Comparison of ENCODE assay signal across 2 cellular contexts in genomic region chr10:12470719-12471118, GRCh38.
TF ChIP-seq lines count a peak whose summit lies in the region.

No MANE protein-coding gene starts in this region.

TF ChIP-seq in GM23338, 12 proteins besides CTCF, POLR2A, EP300 and RAD21:
- TF ChIP-seq CREB1 (CRISPR knock-in tag; IDR thresholded peaks at IDR 0.05; ENCODE audit: low read depth) (no peak), POLR2AphosphoS5 (IDR thresholded peaks at IDR 0.05; ENCODE audit: low read depth) (no peak), ZNF114 (CRISPR knock-in tag; IDR thresholded peaks at IDR 0.05) (no peak), EZH2phosphoT487 (IDR thresholded peaks at IDR 0.05; ENCODE audit: unreplicated experiment) (no peak), NANOG (IDR thresholded peaks at IDR 0.05; ENCODE audit: borderline replicate concordance) (no peak), ETS1 (IDR thresholded peaks at IDR 0.05) (no peak), STAT1 (IDR thresholded peaks at IDR 0.05; ENCODE audit: unreplicated experiment) (no peak), ZNF462 (CRISPR knock-in tag; IDR thresholded peaks at IDR 0.05) (no peak), ZNF331 (CRISPR knock-in tag; IDR thresholded peaks at IDR 0.05; ENCODE audit: low read depth) (no peak), EZH2 (IDR thresholded peaks at IDR 0.05; ENCODE audit: low read depth, unreplicated experiment) (no peak), JUNB (IDR thresholded peaks at IDR 0.05; ENCODE audit: unreplicated experiment) (no peak), REST (IDR thresholded peaks at IDR 0.05; ENCODE audit: unreplicated experiment) (no peak)
TF ChIP-seq in GM23338: peak in this region for 0.

TF ChIP-seq in HepG2, 621 proteins besides CTCF, POLR2A, EP300 and RAD21:
- TF ChIP-seq GLMP (CRISPR knock-in tag; IDR thresholded peaks at IDR 0.05; ENCODE audit: borderline replicate concordance) (no peak), ASH2L (IDR thresholded peaks at IDR 0.05; ENCODE audit: insufficient read length, low read depth, low read length) (no peak), CEBPG (CRISPR knock-in tag; IDR thresholded peaks at IDR 0.05) (no peak), KLF15 (CRISPR knock-in tag; IDR thresholded peaks at IDR 0.05; ENCODE audit: borderline replicate concordance) (no peak), ARID3A (IDR thresholded peaks at IDR 0.05; ENCODE audit: low read depth, low read length) (no peak)
